In genomic region chr7:148932-149855, GRCh38 we compare ENCODE assay signal across 8 cellular contexts.
DNase-seq lines count a peak whose midpoint lies in the region; ATAC-seq lines count a peak whose summit lies in the region.

No MANE protein-coding gene starts in this region.

- ATAC-seq in GM19468 (IDR thresholded peaks at IDR 0.05; ENCODE audit: extremely low read depth, unreplicated experiment), result peak; percentile 90

- H3K9me3 ChIP-seq in effector memory CD4-positive, alpha-beta T cell (ENCODE audit: control insufficient read depth, low read length), result no peaks in the 10 kb centered on the region

- peak overlapping the region; percentile 58 for H3K4me3 ChIP-seq in effector memory CD4-positive, alpha-beta T cell (ENCODE audit: insufficient read depth, low read depth, low read length, poor library complexity, severe bottlenecking)

- peaks cover 11% of the 10 kb centered on the region for H3K4me1 ChIP-seq in effector memory CD4-positive, alpha-beta T cell (ENCODE audit: control insufficient read depth, insufficient read depth, low read length, poor library complexity, severe bottlenecking)

- peak overlapping the region; percentile 79 for H3K27ac ChIP-seq in effector memory CD4-positive, alpha-beta T cell (ENCODE audit: insufficient read depth, low read length, poor library complexity, severe bottlenecking)

- no peaks in the 10 kb centered on the region for H3K27me3 ChIP-seq in effector memory CD4-positive, alpha-beta T cell (replicated peaks; ENCODE audit: control insufficient read depth, insufficient read depth, low read length, poor library complexity, severe bottlenecking)

- H3K36me3 ChIP-seq in effector memory CD4-positive, alpha-beta T cell (ENCODE audit: control insufficient read depth, insufficient read depth, low read length), result no peaks in the 10 kb centered on the region

- DNase-seq in CMK (ENCODE audit: low read depth), result peak; percentile 92
- peak; percentile 51 for DNase-seq in HS-27A (ENCODE audit: low read depth)
- DNase-seq in NK-92 treated with Interleukin-12 subunit alpha and Interleukin-12 subunit beta, amount 100 ng/mL, for 24 hours (lab: John Stamatoyannopoulos, UW), result peak; percentile 98
- DNase-seq in activated CD8-positive, alpha-beta memory T cell treated with anti-CD3 and anti-CD28 coated beads for 4 hours (ENCODE audit: low read depth in 2 of 2), result peak; percentile 94 to 97
- peak; percentile 96 to 97 (median 97) for DNase-seq in effector memory CD4-positive, alpha-beta T cell
- DNase-seq in medulla oblongata (ENCODE audit: extremely low spot score), result peak; percentile 99
- peak; percentile 91 to 95 (median 93) for DNase-seq in stimulated activated CD4-positive, alpha-beta T cell treated with anti-CD3 and anti-CD28 coated beads, TNF-alpha, amount 100 ng/mL, for 48 hours (ENCODE audit: low read depth in 3 of 3)

Comparison
In these comparisons a context has a peak if more than half of its experiments do, and no peak if none do; other contexts are left out.
1. Peak in every context shown above with its lines: DNase-seq, ATAC-seq, H3K4me3 ChIP-seq and H3K27ac ChIP-seq.